In genomic region chr15:75683646-75684312, GRCh38 we compare ENCODE assay signal across 8 cellular contexts. TPM values are rescaled to one million over a fixed set of nuclear protein-coding genes. Genes with fewer than 3 reads are reported as not detected.
A peak's percentile ranks its signal among the peaks of the same experiment; 100 is the strongest.
DNase-seq lines count a peak whose midpoint lies in the region; ATAC-seq and TF ChIP-seq lines count a peak whose summit lies in the region.
"Not testable (repeated sequence)": the region's sequence is repeated elsewhere in the genome, so short reads cannot be mapped to it uniquely, and the experiment has no call there.

No MANE protein-coding gene starts in this region.

- H3K36me3 ChIP-seq in OCI-LY7 (ENCODE audit: insufficient read depth, low read length); testis (ENCODE audit: low read depth, missing control alignments): not testable (repeated sequence)
- H3K36me3 ChIP-seq in psoas muscle (ENCODE audit: insufficient read depth in 1 of 2, low read depth in 1 of 2): peaks cover 0 to 46% of the 10 kb centered on the region in 2 donors

- H3K27ac ChIP-seq in OCI-LY7 (ENCODE audit: low read depth, low read length, poor library complexity, severe bottlenecking); psoas muscle; testis: not testable (repeated sequence)

- peak; percentile 56 to 85 (median 70) for ATAC-seq in psoas muscle

- not testable (repeated sequence) for H3K9me3 ChIP-seq in OCI-LY7 (ENCODE audit: low read length); psoas muscle; testis

- H3K79me2 ChIP-seq in OCI-LY7 (ENCODE audit: insufficient read depth, low read depth, low read length): not testable (repeated sequence)

- POLR2A ChIA-PET in OCI-LY7 (lab: Charles Lee): interaction anchor here (0.6 kb wide), 1 partner anchor 132 kb away, joined by 3 read pairs; no protein-coding TSS in a partner anchor

- H3K4me2 ChIP-seq in OCI-LY7 (ENCODE audit: low read length): not testable (repeated sequence)

- intact Hi-C loops in OCI-LY7 (cut with micrococcal nuclease; ENCODE audit: unreplicated experiment): loop anchor here (1.0 to 5.0 kb wide), 4 partner anchors 46 to 315 kb away; partner anchors contain the start of gene MAN2C1
- intact Hi-C loops in psoas muscle (cut with DNase I): loop anchor here in 1 of 2 donors (2.0 to 5.0 kb wide), 3 partner anchors 45 to 316 kb away; partner anchors contain the start of gene MAN2C1
- intact Hi-C loops in testis (cut with DNase I; ENCODE audit: low total_unique reads): not testable (repeated sequence)

- DNase-seq in ELR (ENCODE audit: low read depth) (peak; percentile 65), OCI-LY7 (ENCODE audit: low spot score) (peak; percentile 83), T47D (ENCODE audit: low read depth in 1 of 2, low spot score in 1 of 2) (peak; percentile 61 to 81), hippocampal formation (lab: John Stamatoyannopoulos, UW) (peak; percentile 4 to 46), psoas muscle (peak; percentile 64 to 85), testis (peak; percentile 74)
- DNase-seq in Jurkat, Clone E6-1 (ENCODE audit: low read depth, low spot score): peak; percentile 60
- peak; percentile 47 to 49 for DNase-seq in activated CD4-positive, alpha-beta T cell treated with anti-CD3 and anti-CD28 coated beads, Interleukin-2, amount 50 U/mL, for 24 hours (ENCODE audit: low read depth in 1 of 2, low spot score in 1 of 2)

- H3K9me2 ChIP-seq in OCI-LY7 (ENCODE audit: insufficient read depth, low read length): not testable (repeated sequence)

- not testable (repeated sequence) for H3K4me3 ChIP-seq in Jurkat, Clone E6-1 (ENCODE audit: low read length); OCI-LY7 (ENCODE audit: low read depth, low read length, poor library complexity, severe bottlenecking); psoas muscle; testis

- not testable (repeated sequence) for H3K4me1 ChIP-seq in OCI-LY7 (ENCODE audit: insufficient read depth, low read length, poor library complexity, severe bottlenecking); psoas muscle; testis

- not testable (repeated sequence) for H3K27me3 ChIP-seq in psoas muscle (ENCODE audit: insufficient read depth in 3 of 3, low read length in 2 of 3); testis

- H2AFZ ChIP-seq in OCI-LY7 (ENCODE audit: low read length): not testable (repeated sequence)

- peak; percentile 78 for TF ChIP-seq CTCF in OCI-LY7 (conservative IDR thresholded peaks at IDR 0.05; ENCODE audit: low read length)
- peak; percentile 74 for TF ChIP-seq CTCF in psoas muscle (IDR thresholded peaks at IDR 0.05)
- peak; percentile 60 to 77 (median 76) for TF ChIP-seq CTCF in testis (IDR thresholded peaks at IDR 0.05)

- BruUV-seq in OCI-LY7 (replicated peaks; lab: Mats Ljungman, UMichigan): not testable (repeated sequence)

- not testable (repeated sequence) for H4K20me1 ChIP-seq in OCI-LY7 (ENCODE audit: insufficient read depth, low read length)

- CTCF ChIA-PET in OCI-LY7 (lab: Charles Lee; ENCODE audit: unreplicated experiment): interaction anchor here (0.6 kb wide), 1 partner anchor 357 kb away, joined by 5 read pairs; no protein-coding TSS in a partner anchor

- in situ Hi-C loops in T47D (cut with HindIII; ENCODE audit: low pct_unique_long_range_greater_than_20kb, low sequenced_read_pairs): not testable (repeated sequence)

- not testable (repeated sequence) for TF ChIP-seq POLR2A in testis (IDR thresholded peaks at IDR 0.05)

- 22 to 39% (median 37%) methylated on average over 12 to 14 of the region's 14 CpGs for WGBS in psoas muscle, 3 donors
- 26 to 67% methylated on average over 3 to 9 of the region's 14 CpGs for WGBS in testis, 2 donors

RNA-seq across cellular contexts. Expression of gene CSPG4, which starts 28.9 kb away (rescaled TPM):
- not detected for polyA plus RNA-seq in Jurkat, Clone E6-1 (2012; ENCODE audit: insufficient read depth, insufficient read length)
- total RNA-seq in OCI-LY7 (2014; rRNA removed; shearing (Covaris generic)): not detected in 2 replicates
- total RNA-seq in OCI-LY7 (2022) (not detected in 2 replicates), psoas muscle (10 to 100 TPM; 15.8 to 49.5 (median 34.0) TPM), testis (1 to 10 TPM; 5.2 to 6.5 TPM)
- polyA plus RNA-seq in psoas muscle (10 to 100 TPM in 2 of 3 donors, 1 to 10 TPM in 1; 8.1 to 15.9 (median 10.6) TPM), testis (ENCODE audit: insufficient read depth, low read depth, low replicate concordance) (4.4 TPM)

RNA-seq across cellular contexts. Expression of gene SNX33, which starts 36.1 kb away (rescaled TPM):
- 2.8 TPM for polyA plus RNA-seq in Jurkat, Clone E6-1 (2012; ENCODE audit: insufficient read depth, insufficient read length)
- 0.05 and 0.09 TPM in 2 replicates for total RNA-seq in OCI-LY7 (2014; rRNA removed; shearing (Covaris generic))
- 0.31 and 0.38 TPM in 2 replicates for total RNA-seq in OCI-LY7 (2022)
- total RNA-seq in psoas muscle: 1 to 10 TPM; 3.5 to 8.0 (median 3.9) TPM
- polyA plus RNA-seq in psoas muscle: 1 to 10 TPM; 3.7 to 4.4 (median 3.8) TPM
- total RNA-seq in testis: 10 to 100 TPM in 1 of 2 donors, 1 to 10 TPM in 1; 8.3 to 11.5 TPM
- 10.5 TPM for polyA plus RNA-seq in testis (ENCODE audit: insufficient read depth, low read depth, low replicate concordance)

RNA-seq across cellular contexts. Expression of gene IMP3, which starts 43.8 kb away (rescaled TPM):
- 97.7 TPM for polyA plus RNA-seq in Jurkat, Clone E6-1 (2012; ENCODE audit: insufficient read depth, insufficient read length)
- 135 and 174 TPM in 2 replicates for total RNA-seq in OCI-LY7 (2014; rRNA removed; shearing (Covaris generic))
- total RNA-seq in OCI-LY7 (2022) (91.2 and 101 TPM in 2 replicates), psoas muscle (10 to 100 TPM; 41.6 to 51.0 (median 43.8) TPM), testis (100 to 1,000 TPM in 1 of 2 donors, 10 to 100 TPM in 1; 87.5 to 111 TPM)
- polyA plus RNA-seq in psoas muscle (10 to 100 TPM; 45.0 to 95.9 (median 87.3) TPM), testis (ENCODE audit: insufficient read depth, low read depth, low replicate concordance) (32.6 TPM)

RNA-seq across cellular contexts. Expression of gene SNUPN, which starts 58.3 kb away (rescaled TPM):
- polyA plus RNA-seq in Jurkat, Clone E6-1 (2012; ENCODE audit: insufficient read depth, insufficient read length): 56.3 TPM
- total RNA-seq in OCI-LY7 (2014; rRNA removed; shearing (Covaris generic)): 32.4 and 44.4 TPM in 2 replicates
- total RNA-seq in OCI-LY7 (2022): 69.4 and 71.1 TPM in 2 replicates
- total RNA-seq in psoas muscle: 10 to 100 TPM; 17.1 to 21.9 (median 19.0) TPM
- 10 to 100 TPM; 29.5 to 40.9 (median 31.5) TPM for polyA plus RNA-seq in psoas muscle
- 10 to 100 TPM; 37.0 to 44.6 TPM for total RNA-seq in testis
- polyA plus RNA-seq in testis (ENCODE audit: insufficient read depth, low read depth, low replicate concordance): 97.5 TPM

Comparison
In these comparisons a context has a peak if more than half of its experiments do, and no peak if none do; other contexts are left out.
1. DNase-seq: peak in every context shown above with its lines; median percentile 83 in OCI-LY7; 74 in psoas muscle; 74 in testis; 71 in T47D; 65 in ELR; 60 in Jurkat, Clone E6-1; 48 in activated CD4-positive, alpha-beta T cell treated with anti-CD3 and anti-CD28 coated beads, Interleukin-2, amount 50 U/mL, for 24 hours; 25 in hippocampal formation.
2. RNA of gene CSPG4, which starts 28.9 kb away (total RNA-seq): 15.8 to 49.5 TPM in psoas muscle and 5.2 to 6.5 TPM in testis; not detected in OCI-LY7; every median in the first group is over 4 times any median in the second.
3. Peak in every context shown above with its lines, with median percentiles within 50 percentile points of each other: CTCF ChIP-seq.